Comparison of ENCODE assay signal across 18 cellular contexts in genomic region chr2:9197916-9198315, GRCh38.
"Had no signal": no experiment of that assay in that cellular context is flagged by ENCODE, and none has a peak within 500 bp of the region (broad histone marks: within the 10 kb centered on the region; RNA-seq: fewer than 3 reads in every experiment).

No MANE protein-coding gene starts in this region.

- DNase-seq: occipital lobe; ovary; posterior cingulate gyrus; psoas muscle; right cardiac atrium; right lobe of liver; sigmoid colon; small intestine; stimulated activated CD4-positive, alpha-beta T cell treated with anti-CD3 and anti-CD28 coated beads, Interleukin-15, amount 100 ng/mL, for 24 hours; stimulated activated CD4-positive, alpha-beta T cell treated with anti-CD3 and anti-CD28 coated beads, Interleukin-2, amount 100 ng/mL, for 24 hours; stimulated activated CD4-positive, alpha-beta T cell treated with anti-CD3 and anti-CD28 coated beads, Interleukin-2, amount 100 ng/mL, for 48 hours; stimulated activated CD4-positive, alpha-beta T cell treated with anti-CD3 and anti-CD28 coated beads, Interleukin-4, amount 100 ng/mL, for 24 hours; stimulated activated naive B cell treated with anti-CD40 and anti-IgM and Interleukin-4, amounts not matched to agents 10 μg/mL and 1 μg/mL and 100 μg/mL, for 72 hours; stimulated activated naive CD4-positive, alpha-beta T cell treated with Interleukin-2 at 50 U/mL for 16 hours; stomach; thyroid gland; trophoblast cell; upper lobe of left lung had no signal
